In the genomic region with DNA sequence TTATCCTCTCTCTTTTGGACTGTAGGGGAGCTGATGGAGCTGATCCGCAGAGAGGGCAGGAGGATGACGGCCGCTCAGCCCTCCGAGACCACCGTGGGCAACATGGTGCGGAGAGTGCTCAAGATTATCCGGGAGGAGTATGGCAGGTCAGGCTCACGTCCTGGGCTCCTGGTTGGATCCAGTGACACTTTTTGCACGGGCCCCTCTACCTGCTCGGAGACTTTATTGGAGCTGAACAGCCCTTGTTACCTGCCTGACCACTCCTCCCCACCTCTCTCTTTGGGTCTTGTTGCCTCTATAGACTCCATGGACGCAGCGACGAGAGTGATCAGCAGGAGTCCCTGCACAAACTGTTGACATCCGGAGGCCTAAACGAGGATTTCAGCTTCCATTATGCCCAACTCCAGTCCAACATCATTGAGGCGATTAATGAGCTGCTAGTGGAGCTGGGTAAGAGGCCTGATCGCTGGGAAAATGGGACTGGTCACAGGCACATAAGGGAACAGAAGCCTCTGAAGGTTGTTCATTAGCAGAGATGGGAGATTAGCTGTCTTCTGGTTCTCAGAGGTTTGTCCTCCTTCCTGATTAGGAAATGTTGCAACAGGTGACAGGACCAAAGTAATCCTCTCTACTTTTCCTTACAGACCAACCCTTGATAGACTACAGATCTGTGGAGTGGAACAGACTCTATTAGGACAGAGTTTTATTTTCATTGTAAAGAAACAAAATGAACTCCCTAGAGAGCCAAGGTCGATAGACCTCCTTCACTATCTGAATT, we compare ENCODE assay signal across 8 cellular contexts. TPM values are rescaled to one million over a fixed set of nuclear protein-coding genes. Genes with fewer than 3 reads are reported as not detected.
DNase-seq lines count a peak whose midpoint lies in the region; ATAC-seq and TF ChIP-seq lines count a peak whose summit lies in the region.

No MANE protein-coding gene starts in this region.

- H3K27ac ChIP-seq in GM23248, result peak overlapping the region; percentile 14; the same call in 1 of the 2 replicates
- peak overlapping the region; percentile 82 to 94 (median 87) for H3K27ac ChIP-seq in gastrocnemius medialis

- peak overlapping the region; percentile 97 for H3K4me3 Mint-ChIP-seq in T-helper 17 cell

- H4K20me1 ChIP-seq in GM23248 (ENCODE audit: insufficient read depth), result no peaks in the 10 kb centered on the region

- peak overlapping the region; percentile 86 for H3K9ac ChIP-seq in GM23248

- peaks cover 36% of the 10 kb centered on the region for H3K4me1 Mint-ChIP-seq in T-helper 17 cell

- in situ Hi-C loops in GM23248 (cut with MboI), result no loop called here
- in situ Hi-C loops in gastrocnemius medialis (cut with MboI; ENCODE audit: low sequenced_read_pairs in 4 of 4), result no loop called here

- H3K27me3 ChIP-seq in GM23248 (replicated peaks; ENCODE audit: insufficient read depth) (no peaks in the 10 kb centered on the region), gastrocnemius medialis (no peaks in the 10 kb centered on the region)

- ATAC-seq in T-helper 17 cell (no peak), gastrocnemius medialis (no peak)

- no peak for TF ChIP-seq POLR2A in gastrocnemius medialis (IDR thresholded peaks at IDR 0.05)

- DNase-seq in GM23248 (peak; percentile 60), T-helper 17 cell (no peak), fibroblast of pulmonary artery (ENCODE audit: low read depth) (no peak), gastrocnemius medialis (no peak), DMS153 (lab: John Stamatoyannopoulos, UW) (no peak), GM19238 (ENCODE audit: insufficient read length, low spot score) (no peak), NCI-H2107 treated with DMSO at 0.1 percent for 48 hours (lab: John Stamatoyannopoulos, UW; ENCODE audit: unreplicated experiment) (no peak), SK-N-DZ (ENCODE audit: low spot score) (no peak)

- H3K27me3 Mint-ChIP-seq in T-helper 17 cell, result no peaks in the 10 kb centered on the region

- H3K36me3 Mint-ChIP-seq in T-helper 17 cell (ENCODE audit: low read depth), result peaks cover 8% of the 10 kb centered on the region

- H3K4me1 ChIP-seq in GM23248 (ENCODE audit: insufficient read depth), result peaks cover 10% of the 10 kb centered on the region
- peaks cover 12 to 14% of the 10 kb centered on the region in 2 donors for H3K4me1 ChIP-seq in gastrocnemius medialis

- 7% methylated on average over 17 to 18 of the region's 18 CpGs for WGBS in GM23248 (ENCODE audit: low coverage in 1 of 2, low lambda C conversion rate in 2 of 2, missing lambda C conversion rate in 2 of 2), 2 experiments

- H3K9me2 ChIP-seq in GM23248 (ENCODE audit: insufficient read depth), result no peaks in the 10 kb centered on the region

- H3K27ac Mint-ChIP-seq in T-helper 17 cell, result peak overlapping the region; percentile 97

- H3K9me3 ChIP-seq in GM23248 (ENCODE audit: low read depth) (no peaks in the 10 kb centered on the region), T-helper 17 cell (ENCODE audit: control insufficient read depth, low read length, poor library complexity, severe bottlenecking) (no peaks in the 10 kb centered on the region), gastrocnemius medialis (no peaks in the 10 kb centered on the region)

- H3K4me3 ChIP-seq in GM23248, result peak overlapping the region; percentile 97
- peak overlapping the region; percentile 93 for H3K4me3 ChIP-seq in fibroblast of pulmonary artery (replicated peaks; ENCODE audit: low read depth, low read length)
- H3K4me3 ChIP-seq in gastrocnemius medialis, result peak overlapping the region; percentile 75 to 95 (median 89)

- H3K79me2 ChIP-seq in GM23248 (ENCODE audit: insufficient read depth), result peaks cover 48% of the 10 kb centered on the region

- H3K4me2 ChIP-seq in GM23248 (ENCODE audit: unreplicated experiment), result peak overlapping the region; percentile 94

- intact Hi-C loops in gastrocnemius medialis (cut with DNase I; ENCODE audit: low total_unique reads), result loop anchor here (2.0 to 5.0 kb wide), 3 partner anchors 63 to 84 kb away; a partner anchor contains a TSS

- no peak for TF ChIP-seq CTCF in fibroblast of pulmonary artery (IDR thresholded peaks at IDR 0.05; ENCODE audit: low read length, missing control alignments)
- no peak for TF ChIP-seq CTCF in gastrocnemius medialis (IDR thresholded peaks at IDR 0.05 in 4 of 5, conservative IDR thresholded peaks at IDR 0.05 in 1 of 5)

- no peaks in the 10 kb centered on the region; the same call in 1 of the 2 replicates for H3F3A ChIP-seq in GM23248 (ENCODE audit: insufficient read depth)

- peak overlapping the region; percentile 94 for H2AFZ ChIP-seq in GM23248

- H3K36me3 ChIP-seq in GM23248 (ENCODE audit: low read depth) (peaks cover 31% of the 10 kb centered on the region), gastrocnemius medialis (peaks cover 3 to 37% of the 10 kb centered on the region in 2 donors)

RNA-seq across cellular contexts. Expression of a gene that starts 0.7 kb away (rescaled TPM):
- 18.6 and 40.6 TPM in 2 replicates for total RNA-seq in GM23248 (2014; rRNA removed; shearing (Covaris generic))
- 50.2 and 55.0 TPM in 2 replicates for polyA plus RNA-seq in GM23248 (2016; fragmentation: Nextera tagmentation; extraction: Ambion mirVana)
- total RNA-seq in T-helper 17 cell (10 to 100 TPM; 22.9 to 25.9 TPM), gastrocnemius medialis (10 to 100 TPM; 42.7 to 79.0 (median 69.9) TPM)
- 49.7 and 57.3 TPM in 2 replicates for polyA plus RNA-seq in SK-N-DZ (2014; cell fraction: cytosol; rRNA removed)
- 47.3 and 55.5 TPM in 2 replicates for polyA plus RNA-seq in SK-N-DZ (2014; cell fraction: nucleus; rRNA removed)

RNA-seq across cellular contexts. Expression of a gene that starts 47.8 kb away (rescaled TPM):
- total RNA-seq in GM23248 (2014; rRNA removed; shearing (Covaris generic)), result 12.3 and 19.9 TPM in 2 replicates
- 7.3 and 10.8 TPM in 2 replicates for polyA plus RNA-seq in GM23248 (2016; fragmentation: Nextera tagmentation; extraction: Ambion mirVana)
- 10 to 100 TPM; 16.5 to 22.0 TPM for total RNA-seq in T-helper 17 cell
- total RNA-seq in gastrocnemius medialis, result 10 to 100 TPM; 10.4 to 21.7 (median 17.4) TPM
- 2.4 and 4.0 TPM in 2 replicates for polyA plus RNA-seq in SK-N-DZ (2014; cell fraction: cytosol; rRNA removed)
- polyA plus RNA-seq in SK-N-DZ (2014; cell fraction: nucleus; rRNA removed), result 4.8 TPM in 2 replicates

RNA-seq across cellular contexts. Expression of a gene that starts 48.0 kb away (rescaled TPM):
- total RNA-seq in GM23248 (2014; rRNA removed; shearing (Covaris generic)), result 1.5 and 1.8 TPM in 2 replicates
- polyA plus RNA-seq in GM23248 (2016; fragmentation: Nextera tagmentation; extraction: Ambion mirVana), result 1.1 and 2.1 TPM in 2 replicates
- total RNA-seq in T-helper 17 cell, result not detected
- total RNA-seq in gastrocnemius medialis, result 1 to 10 TPM; 2.2 to 7.8 (median 3.8) TPM
- 41.3 and 45.9 TPM in 2 replicates for polyA plus RNA-seq in SK-N-DZ (2014; cell fraction: cytosol; rRNA removed)
- polyA plus RNA-seq in SK-N-DZ (2014; cell fraction: nucleus; rRNA removed), result 19.9 and 28.4 TPM in 2 replicates
